ENCODE assay signal across 15 cellular contexts in the genomic region with DNA sequence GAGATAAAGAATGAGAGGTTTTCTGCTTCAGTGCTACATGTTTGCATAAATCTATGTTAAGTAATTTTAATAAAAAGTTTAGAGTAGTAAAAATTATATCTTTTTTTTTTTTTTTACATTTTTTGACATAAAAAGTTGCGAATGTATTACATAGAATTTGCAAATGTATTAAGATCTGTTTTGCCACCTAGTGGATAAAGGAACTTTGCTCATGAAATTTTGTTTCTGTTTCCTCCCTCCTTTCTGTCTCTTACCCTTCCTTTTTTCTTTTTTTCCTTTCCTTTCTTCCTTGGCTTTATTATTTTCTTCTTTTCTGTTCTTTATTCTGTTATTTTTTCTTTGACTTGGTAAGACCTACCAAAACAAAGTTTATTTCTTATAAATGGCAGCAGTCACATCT. TPM values are rescaled to one million over a fixed set of nuclear protein-coding genes. Genes with fewer than 3 reads are reported as not detected.
DNase-seq lines count a peak whose midpoint lies in the region; ATAC-seq, FAIRE-seq and TF ChIP-seq lines count a peak whose summit lies in the region.
"Had no signal": no experiment of that assay in that cellular context is flagged by ENCODE, and none has a peak within 500 bp of the region (broad histone marks: within the 10 kb centered on the region; RNA-seq: fewer than 3 reads in every experiment).

No MANE protein-coding gene starts in this region.

- POLR2A ChIA-PET in activated B cell treated with CpG ODN at 0.5 μM for 24 hours (lab: Charles Lee), result no interaction called here
- POLR2A ChIA-PET in HEK293T (lab: Yijun Ruan, JAX), result no interaction called here

- no peaks in the 10 kb centered on the region for H3K27me3 ChIP-seq in right lobe of liver

- CTCF ChIA-PET in activated B cell treated with CpG ODN at 0.5 μM for 24 hours (lab: Charles Lee) (no interaction called here), HEK293T (lab: Yijun Ruan, JAX) (no interaction called here)

- peaks cover 0 to 17% (median 3%) of the 10 kb centered on the region in 4 donors for H3K36me3 ChIP-seq in right lobe of liver

- H3K4me1 Mint-ChIP-seq in activated B cell treated with CpG ODN at 0.5 μM for 24 hours, result peaks cover 11% of the 10 kb centered on the region

- no peaks in the 10 kb centered on the region for H3K9me3 Mint-ChIP-seq in activated B cell treated with CpG ODN at 0.5 μM for 24 hours

- H3K4me3 ChIP-seq in AG09309 (ENCODE audit: control insufficient read depth, low read depth, low read length) (no peak overlapping the region), right lobe of liver (no peak overlapping the region)

- peak overlapping the region; percentile 68 for H3K27ac Mint-ChIP-seq in activated B cell treated with CpG ODN at 0.5 μM for 24 hours

- H3K27me3 Mint-ChIP-seq in activated B cell treated with CpG ODN at 0.5 μM for 24 hours, result no peaks in the 10 kb centered on the region

- intact Hi-C loops in activated B cell treated with CpG ODN at 0.5 μM for 24 hours (cut with micrococcal nuclease) (loop anchor here (1.0 to 2.0 kb wide), 3 partner anchors 16 to 253 kb away; no protein-coding TSS in a partner anchor), right lobe of liver (cut with DNase I) (no loop called here)

- ATAC-seq in activated B cell treated with CpG ODN at 0.5 μM for 24 hours (ENCODE audit: low read depth) (no peak), right lobe of liver (no peak)
- ATAC-seq: activated CD4-positive, CD25-positive, alpha-beta regulatory T cell treated with anti-CD3 and anti-CD28 coated beads, Interleukin-2, amount 50 U/mL, for 24 hours; Right ventricle myocardium inferior; stimulated activated naive CD8-positive, alpha-beta T cell treated with anti-CD3 and anti-CD28 coated beads, Interleukin-15, Interleukin-2, amounts not matched to agents 100 U/mL and 50 U/mL, for 24 hours had no signal

- TF ChIP-seq CTCF in AG09309 (IDR thresholded peaks at IDR 0.05; ENCODE audit: control insufficient read depth, insufficient read depth, low read depth, low read length, missing control alignments) (peak; percentile 31), activated B cell treated with CpG ODN at 0.5 μM for 24 hours (IDR thresholded peaks at IDR 0.05) (no peak), right lobe of liver (IDR thresholded peaks at IDR 0.05) (peak; percentile 4 to 38 (median 31))

- DNase-seq in AG09309 (ENCODE audit: low read depth), result no peak
- peak; percentile 29 for DNase-seq in HCEC 1CT
- DNase-seq in activated B cell treated with CpG ODN at 0.5 μM for 24 hours, result no peak
- DNase-seq in right lobe of liver, result no peak
- DNase-seq in NCI-H2107 treated with DMSO at 0.1 percent for 48 hours (lab: John Stamatoyannopoulos, UW; ENCODE audit: unreplicated experiment), result no peak
- DNase-seq in NCI-H1417 treated with DMSO at 0.1 percent for 48 hours (lab: John Stamatoyannopoulos, UW), result no peak
- DNase-seq in HEK293T (ENCODE audit: extremely low spot score), result no peak
- no peak for DNase-seq in GM12892 (ENCODE audit: insufficient read length)
- DNase-seq: COR-L47; hypothalamus; NCI-H2107; stimulated activated naive CD8-positive, alpha-beta T cell treated with anti-CD3 and anti-CD28 coated beads, Interleukin-15, Interleukin-2, amounts not matched to agents 100 U/mL and 50 U/mL, for 24 hours had no signal

- no peaks in the 10 kb centered on the region for H3K4me1 ChIP-seq in right lobe of liver

- H3K4me3 Mint-ChIP-seq in activated B cell treated with CpG ODN at 0.5 μM for 24 hours, result no peak overlapping the region

- H3K27ac ChIP-seq in right lobe of liver, result no peak overlapping the region

- no peak for TF ChIP-seq POLR2A in right lobe of liver (IDR thresholded peaks at IDR 0.05)
- no peak for TF ChIP-seq POLR2A in GM12892 (IDR thresholded peaks at IDR 0.05; ENCODE audit: low read depth, low read length)

- FAIRE-seq in GM12892 (lab: Jason Lieb, UNC), result no peak
- FAIRE-seq: colon had no signal

- peaks cover 82% of the 10 kb centered on the region for H3K36me3 Mint-ChIP-seq in activated B cell treated with CpG ODN at 0.5 μM for 24 hours (ENCODE audit: low read depth)

- 33% methylated on average over 1 of the region's 1 CpG for WGBS in right lobe of liver (ENCODE audit: insufficient coverage, low coverage, low lambda C conversion rate, missing lambda C conversion rate)

- H3K9me3 ChIP-seq in right lobe of liver, result no peaks in the 10 kb centered on the region

TF ChIP-seq in HEK293T, 16 proteins besides CTCF, POLR2A, EP300 and RAD21:
- TF ChIP-seq CTBP1 (IDR thresholded peaks at IDR 0.05; ENCODE audit: borderline replicate concordance) (no peak), HDGF (IDR thresholded peaks at IDR 0.05; ENCODE audit: borderline replicate concordance) (no peak), FOXK2 (IDR thresholded peaks at IDR 0.05) (no peak), TARDBP (IDR thresholded peaks at IDR 0.05) (no peak), L3MBTL2 (conservative IDR thresholded peaks at IDR 0.05) (no peak), LEF1 (IDR thresholded peaks at IDR 0.05; ENCODE audit: borderline replicate concordance) (no peak), FOXA1 (IDR thresholded peaks at IDR 0.05) (no peak), ARNT (IDR thresholded peaks at IDR 0.05) (no peak), SP1 (IDR thresholded peaks at IDR 0.05) (no peak)
- TF ChIP-seq, protein P1, sequence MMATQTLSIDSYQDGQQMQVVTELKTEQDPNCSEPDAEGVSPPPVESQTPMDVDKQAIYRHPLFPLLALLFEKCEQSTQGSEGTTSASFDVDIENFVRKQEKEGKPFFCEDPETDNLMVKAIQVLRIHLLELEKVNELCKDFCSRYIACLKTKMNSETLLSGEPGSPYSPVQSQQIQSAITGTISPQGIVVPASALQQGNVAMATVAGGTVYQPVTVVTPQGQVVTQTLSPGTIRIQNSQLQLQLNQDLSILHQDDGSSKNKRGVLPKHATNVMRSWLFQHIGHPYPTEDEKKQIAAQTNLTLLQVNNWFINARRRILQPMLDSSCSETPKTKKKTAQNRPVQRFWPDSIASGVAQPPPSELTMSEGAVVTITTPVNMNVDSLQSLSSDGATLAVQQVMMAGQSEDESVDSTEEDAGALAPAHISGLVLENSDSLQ (IDR thresholded peaks at IDR 0.05), result no peak

RNA-seq across cellular contexts. Expression of a gene that starts 58.5 kb away (rescaled TPM):
- total RNA-seq in activated B cell treated with CpG ODN at 0.5 μM for 24 hours (1.9 and 2.1 TPM in 2 replicates), right lobe of liver (under 1 TPM in 1 of 6 experiments, not detected in 5; 0.38 TPM)
- not detected for polyA plus RNA-seq in GM12892 (2012; ENCODE audit: missing spikeins)

RNA-seq across cellular contexts. Expression of a gene that starts 59.6 kb away (rescaled TPM):
- total RNA-seq in activated B cell treated with CpG ODN at 0.5 μM for 24 hours (144 and 153 TPM in 2 replicates), right lobe of liver (10 to 100 TPM; 36.1 to 96.3 (median 65.1) TPM)
- 42.6 TPM for polyA plus RNA-seq in GM12892 (2012; ENCODE audit: missing spikeins)
